Comparison of ENCODE assay signal across 19 cellular contexts in the genomic region with DNA sequence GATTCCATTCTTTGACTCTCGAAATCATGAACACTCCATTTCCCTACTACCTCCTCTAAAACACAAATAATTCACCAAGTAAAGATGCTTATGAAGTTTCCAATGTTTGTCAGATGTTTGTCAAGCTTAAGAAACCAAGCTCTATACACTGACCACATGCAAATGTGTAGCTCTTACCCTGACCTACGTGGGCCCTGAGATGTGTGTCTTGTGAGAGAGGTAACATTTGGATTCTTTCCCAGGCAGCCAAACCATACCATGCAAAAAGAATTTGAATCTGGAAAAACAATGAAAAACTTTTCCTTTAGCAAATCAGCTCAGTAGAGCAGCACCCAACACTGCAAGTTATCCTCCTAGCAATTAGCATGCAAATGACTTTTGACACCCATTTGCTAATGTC.
"Had no signal": no experiment of that assay in that cellular context is flagged by ENCODE, and none has a peak within 500 bp of the region (broad histone marks: within the 10 kb centered on the region; RNA-seq: fewer than 3 reads in every experiment).

No MANE protein-coding gene starts in this region.

- H3K4me2 ChIP-seq: PC-9 had no signal

- H3K36me3 ChIP-seq: cardiac muscle cell had no signal

- H3K27ac ChIP-seq: cardiac muscle cell, PC-9 had no signal

- ATAC-seq: activated CD4-positive, CD25-positive, alpha-beta regulatory T cell treated with anti-CD3 and anti-CD28 coated beads, Interleukin-2, amount 50 U/mL, for 24 hours; activated CD8-positive, alpha-beta T cell treated with anti-CD3 and anti-CD28 coated beads for 36 hours; activated T-cell treated with anti-CD3 and anti-CD28 coated beads, Interleukin-2, amount 50 U/mL, for 72 hours had no signal

- H3K27me3 ChIP-seq: cardiac muscle cell had no signal

- DNase-seq: activated CD4-positive, alpha-beta T cell treated with anti-CD3 and anti-CD28 coated beads for 4 hours; activated CD8-positive, alpha-beta memory T cell treated with anti-CD3 and anti-CD28 coated beads, Interleukin-2, amount 50 U/mL, for 4 hours; activated CD8-positive, alpha-beta T cell treated with anti-CD3 and anti-CD28 coated beads for 36 hours; activated gamma-delta T cell treated with Interleukin-2 at 50 U/mL for 16 hours; activated naive CD4-positive, alpha-beta T cell treated with anti-CD3 and anti-CD28 coated beads, Interleukin-2, amount 10 ng/mL, durations not matched to agents 7 days and 5 days; activated naive CD8-positive, alpha-beta T cell treated with anti-CD3 and anti-CD28 coated beads for 36 hours; activated T-cell treated with anti-CD3 and anti-CD28 coated beads, Interleukin-2, amount 50 U/mL, for 72 hours; KG1; NCI-H1092; NCI-H1417; NCI-H1694; NCI-H2029; NCI-H345; NCI-H510A; NCI-H69; PC-9; SHP77 treated with DMSO at 0.1 percent for 48 hours had no signal

- H2AFZ ChIP-seq: PC-9 had no signal

- H3K4me3 ChIP-seq: cardiac muscle cell, PC-9 had no signal
